In genomic region chrX:71533850-71534515, GRCh38 we compare ENCODE assay signal across 7 cellular contexts.
DNase-seq lines count a peak whose midpoint lies in the region; ATAC-seq and FAIRE-seq lines count a peak whose summit lies in the region.

No MANE protein-coding gene starts in this region.

- H3K9me3 Mint-ChIP-seq in stimulated activated naive B cell treated with anti-CD40 and anti-IgM and Interleukin-4, amounts not matched to agents 10 μg/mL and 1 μg/mL and 100 μg/mL, for 72 hours: no peaks in the 10 kb centered on the region

- peak; percentile 15 to 22 for ATAC-seq in stimulated activated naive B cell treated with anti-CD40 and anti-IgM and Interleukin-4, amounts not matched to agents 10 μg/mL and 1 μg/mL and 100 μg/mL, for 72 hours (replicated peaks)
- ATAC-seq in HG03280 (IDR thresholded peaks at IDR 0.05; ENCODE audit: unreplicated experiment): no peak

- peaks cover 5 to 19% of the 10 kb centered on the region in 2 donors for H3K4me1 Mint-ChIP-seq in stimulated activated naive B cell treated with anti-CD40 and anti-IgM and Interleukin-4, amounts not matched to agents 10 μg/mL and 1 μg/mL and 100 μg/mL, for 72 hours

- peaks cover 16 to 33% of the 10 kb centered on the region in 2 donors for H3K36me3 Mint-ChIP-seq in stimulated activated naive B cell treated with anti-CD40 and anti-IgM and Interleukin-4, amounts not matched to agents 10 μg/mL and 1 μg/mL and 100 μg/mL, for 72 hours

- peak overlapping the region; percentile 98 for H3K27ac Mint-ChIP-seq in stimulated activated naive B cell treated with anti-CD40 and anti-IgM and Interleukin-4, amounts not matched to agents 10 μg/mL and 1 μg/mL and 100 μg/mL, for 72 hours

- peak; percentile 85 for FAIRE-seq in GM19239 (lab: Jason Lieb, UNC)

- DNase-seq in GM19239 (ENCODE audit: insufficient read length, low spot score) (no peak), NCI-H2171 treated with DMSO at 0.1 percent for 48 hours (lab: John Stamatoyannopoulos, UW) (peak; percentile 36), medulla oblongata (ENCODE audit: extremely low spot score) (peak; percentile 43)
- DNase-seq in activated CD4-positive, alpha-beta T cell treated with anti-CD3 and anti-CD28 coated beads, Interleukin-2, amount 50 U/mL, for 4 hours: peak; percentile 49 to 53
- peak; percentile 29 for DNase-seq in effector CD4-positive, alpha-beta T cell
- DNase-seq in stimulated activated naive B cell treated with anti-CD40 and anti-IgM and Interleukin-4, amounts not matched to agents 10 μg/mL and 1 μg/mL and 100 μg/mL, for 72 hours: peak; percentile 32

- H3K27me3 Mint-ChIP-seq in stimulated activated naive B cell treated with anti-CD40 and anti-IgM and Interleukin-4, amounts not matched to agents 10 μg/mL and 1 μg/mL and 100 μg/mL, for 72 hours: no peaks in the 10 kb centered on the region

- H3K4me3 Mint-ChIP-seq in stimulated activated naive B cell treated with anti-CD40 and anti-IgM and Interleukin-4, amounts not matched to agents 10 μg/mL and 1 μg/mL and 100 μg/mL, for 72 hours: peak overlapping the region; percentile 95 to 100
